In the genomic region with DNA sequence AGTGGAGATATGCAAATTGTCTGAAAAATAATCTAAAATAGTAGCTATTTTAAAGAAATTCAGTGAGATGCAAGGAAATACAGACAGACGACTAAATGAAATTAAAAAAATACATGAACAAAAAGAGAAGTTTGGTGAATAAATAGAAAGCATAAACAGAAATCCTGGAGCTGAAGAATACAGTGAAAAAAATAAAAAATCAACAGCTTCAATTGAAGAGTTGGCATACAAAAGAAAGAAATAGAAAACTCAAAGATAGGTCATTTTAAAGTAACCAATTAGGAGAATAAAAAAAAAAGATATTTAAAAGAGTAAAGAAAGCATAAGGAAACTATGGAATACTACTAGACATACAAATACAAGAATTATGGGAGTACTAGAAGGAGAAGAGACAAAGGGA, we compare ENCODE assay signal across 7 cellular contexts.
"Had no signal": no experiment of that assay in that cellular context is flagged by ENCODE, and none has a peak within 500 bp of the region (broad histone marks: within the 10 kb centered on the region; RNA-seq: fewer than 3 reads in every experiment).

No MANE protein-coding gene starts in this region.

- H3K4me1 ChIP-seq: HAP-1 had no signal

- FAIRE-seq: HTR-8/SVneo, K562 had no signal

- DNase-seq: GM23248, GOT3, H7, IMR-90 had no signal

- H3K9me3 ChIP-seq: HAP-1 had no signal

- H3K27ac ChIP-seq: GM23248 had no signal

- H3K36me3 ChIP-seq: HAP-1 had no signal

- H3K4me3 ChIP-seq: GM23248, HAP-1, K562 had no signal

- H2AFZ ChIP-seq: GM23248 had no signal

- H3K9ac ChIP-seq: GM23248 had no signal
